1 cellular context compared by ENCODE assay signal in the genomic region with DNA sequence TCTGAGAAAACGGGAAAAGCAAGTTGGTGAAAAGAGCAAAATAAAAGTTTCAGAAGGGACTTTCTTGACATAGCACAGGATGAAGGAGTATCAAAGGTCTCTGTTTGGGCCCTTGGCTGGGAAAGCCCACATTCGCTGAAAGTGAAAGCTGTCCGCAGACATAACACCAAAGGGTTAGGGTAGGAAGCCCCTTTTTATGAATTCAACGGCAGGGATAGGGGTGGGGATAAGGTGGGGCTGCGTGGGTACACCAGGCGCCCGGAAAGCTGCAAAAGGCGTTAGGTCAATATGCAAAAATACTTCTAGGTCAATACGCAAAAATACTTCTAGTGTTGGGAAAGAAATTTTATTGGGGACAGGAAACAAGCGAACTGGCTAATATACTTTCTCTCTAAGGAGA.
TF ChIP-seq lines count a peak whose summit lies in the region.

No MANE protein-coding gene starts in this region.

TF ChIP-seq in GM12878, 131 proteins besides CTCF, POLR2A, EP300 and RAD21 (continued from another document):
- TF ChIP-seq, protein P1, sequence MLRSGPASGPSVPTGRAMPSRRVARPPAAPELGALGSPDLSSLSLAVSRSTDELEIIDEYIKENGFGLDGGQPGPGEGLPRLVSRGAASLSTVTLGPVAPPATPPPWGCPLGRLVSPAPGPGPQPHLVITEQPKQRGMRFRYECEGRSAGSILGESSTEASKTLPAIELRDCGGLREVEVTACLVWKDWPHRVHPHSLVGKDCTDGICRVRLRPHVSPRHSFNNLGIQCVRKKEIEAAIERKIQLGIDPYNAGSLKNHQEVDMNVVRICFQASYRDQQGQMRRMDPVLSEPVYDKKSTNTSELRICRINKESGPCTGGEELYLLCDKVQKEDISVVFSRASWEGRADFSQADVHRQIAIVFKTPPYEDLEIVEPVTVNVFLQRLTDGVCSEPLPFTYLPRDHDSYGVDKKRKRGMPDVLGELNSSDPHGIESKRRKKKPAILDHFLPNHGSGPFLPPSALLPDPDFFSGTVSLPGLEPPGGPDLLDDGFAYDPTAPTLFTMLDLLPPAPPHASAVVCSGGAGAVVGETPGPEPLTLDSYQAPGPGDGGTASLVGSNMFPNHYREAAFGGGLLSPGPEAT (IDR thresholded peaks at IDR 0.05; ENCODE audit: low read depth), result peak; percentile 87
- TF ChIP-seq YY1 (IDR thresholded peaks at IDR 0.05; ENCODE audit: low read depth, low read length) (0 out of 2 replicates have a peak, but pooled peaks have one; percentile 25), IKZF2 (IDR thresholded peaks at IDR 0.05) (peak; percentile 74 to 78; a peak in 2 of 4 replicates), NBN (IDR thresholded peaks at IDR 0.05) (peak; percentile 75; the same call in 1 of the 2 replicates), RUNX3 (IDR thresholded peaks at IDR 0.05; ENCODE audit: low read length) (peak; percentile 51; the same call in 1 of the 2 replicates), POU2F2 (IDR thresholded peaks at IDR 0.05; ENCODE audit: borderline replicate concordance, low read depth, low read length) (peak; percentile 57; the same call in 1 of the 3 replicates), RB1 (IDR thresholded peaks at IDR 0.05; ENCODE audit: borderline replicate concordance) (no peak), DPF2 (IDR thresholded peaks at IDR 0.05) (peak; percentile 48; the same call in 1 of the 2 replicates), SMAD1 (IDR thresholded peaks at IDR 0.05; ENCODE audit: low read depth, partially characterized antibody) (no peak), TCF7 (IDR thresholded peaks at IDR 0.05; ENCODE audit: borderline replicate concordance) (0 out of 2 replicates have a peak, but pooled peaks have one; percentile 20), IKZF1 (conservative IDR thresholded peaks at IDR 0.05) (peak; percentile 78), NR2F1 (conservative IDR thresholded peaks at IDR 0.05) (peak; percentile 69), SRF (IDR thresholded peaks at IDR 0.05; ENCODE audit: low read depth in 2 of 2, low read length in 2 of 2) (peak in 1 of 2 experiments; percentile 86; a peak in 2 of 4 replicates), HDAC2 (IDR thresholded peaks at IDR 0.05) (no peak), FOXM1 (IDR thresholded peaks at IDR 0.05; ENCODE audit: low read depth, low read length) (0 out of 2 replicates have a peak, but pooled peaks have one; percentile 21), GATAD2B (conservative IDR thresholded peaks at IDR 0.05; ENCODE audit: low read depth) (peak; percentile 43; the same call in 1 of the 2 replicates), CREB1 (IDR thresholded peaks at IDR 0.05; ENCODE audit: low read depth) (peak; percentile 45; the same call in 1 of the 2 replicates), EED (IDR thresholded peaks at IDR 0.05; ENCODE audit: low read depth) (peak; percentile 56; the same call in 1 of the 2 replicates), TAF1 (IDR thresholded peaks at IDR 0.05; ENCODE audit: borderline replicate concordance, low read depth, low read length) (peak; percentile 16; the same call in 1 of the 2 replicates), PML (IDR thresholded peaks at IDR 0.05; ENCODE audit: low read length) (0 out of 2 replicates have a peak, but pooled peaks have one; percentile 44), PAX5 (IDR thresholded peaks at IDR 0.05; ENCODE audit: borderline replicate concordance, low read depth, low read length) (peak; percentile 15; the same call in 1 of the 2 replicates), MTA2 (IDR thresholded peaks at IDR 0.05; ENCODE audit: low read depth) (peak; percentile 54; the same call in 1 of the 2 replicates)
- TF ChIP-seq, protein P2, sequence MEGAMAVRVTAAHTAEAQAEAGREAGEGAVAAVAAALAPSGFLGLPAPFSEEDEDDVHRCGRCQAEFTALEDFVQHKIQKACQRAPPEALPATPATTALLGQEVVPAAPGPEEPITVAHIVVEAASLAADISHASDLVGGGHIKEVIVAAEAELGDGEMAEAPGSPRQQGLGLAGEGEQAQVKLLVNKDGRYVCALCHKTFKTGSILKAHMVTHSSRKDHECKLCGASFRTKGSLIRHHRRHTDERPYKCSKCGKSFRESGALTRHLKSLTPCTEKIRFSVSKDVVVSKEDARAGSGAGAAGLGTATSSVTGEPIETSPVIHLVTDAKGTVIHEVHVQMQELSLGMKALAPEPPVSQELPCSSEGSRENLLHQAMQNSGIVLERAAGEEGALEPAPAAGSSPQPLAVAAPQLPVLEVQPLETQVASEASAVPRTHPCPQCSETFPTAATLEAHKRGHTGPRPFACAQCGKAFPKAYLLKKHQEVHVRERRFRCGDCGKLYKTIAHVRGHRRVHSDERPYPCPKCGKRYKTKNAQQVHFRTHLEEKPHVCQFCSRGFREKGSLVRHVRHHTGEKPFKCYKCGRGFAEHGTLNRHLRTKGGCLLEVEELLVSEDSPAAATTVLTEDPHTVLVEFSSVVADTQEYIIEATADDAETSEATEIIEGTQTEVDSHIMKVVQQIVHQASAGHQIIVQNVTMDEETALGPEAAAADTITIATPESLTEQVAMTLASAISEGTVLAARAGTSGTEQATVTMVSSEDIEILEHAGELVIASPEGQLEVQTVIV (IDR thresholded peaks at IDR 0.05; ENCODE audit: borderline replicate concordance, partially characterized antibody), result no peak
TF ChIP-seq in GM12878: peak in this region for 23.
